In the genomic region with DNA sequence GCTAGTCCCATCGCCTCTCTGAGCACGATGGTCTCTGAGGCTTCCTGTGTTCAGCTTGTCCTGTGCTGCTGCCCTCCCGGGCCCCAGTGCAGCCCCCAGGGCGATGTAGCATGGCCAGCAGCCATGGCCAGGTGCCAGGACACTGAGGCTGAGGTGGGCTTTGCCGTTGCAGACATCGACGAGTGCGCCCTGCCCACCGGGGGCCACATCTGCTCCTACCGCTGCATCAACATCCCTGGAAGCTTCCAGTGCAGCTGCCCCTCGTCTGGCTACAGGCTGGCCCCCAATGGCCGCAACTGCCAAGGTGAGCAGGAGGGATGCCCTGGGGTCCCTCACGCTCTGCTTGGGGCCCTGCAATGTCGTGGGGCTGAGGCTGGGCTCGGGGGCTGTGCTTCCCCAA, we compare ENCODE assay signal across 20 cellular contexts. TPM values are rescaled to one million over a fixed set of nuclear protein-coding genes. Genes with fewer than 3 reads are reported as not detected.
DNase-seq lines count a peak whose midpoint lies in the region; ATAC-seq, FAIRE-seq and TF ChIP-seq lines count a peak whose summit lies in the region.
"Had no signal": no experiment of that assay in that cellular context is flagged by ENCODE, and none has a peak within 500 bp of the region (broad histone marks: within the 10 kb centered on the region; RNA-seq: fewer than 3 reads in every experiment).

No MANE protein-coding gene starts in this region.

- no peaks in the 10 kb centered on the region for H3K9me3 Mint-ChIP-seq in natural killer cell treated with Interleukin-12 subunit alpha and Interleukin-12 subunit beta and Interleukin-15 and Interleukin-18, amount 100 ng/mL, for 72 hours
- H3K9me3 Mint-ChIP-seq: activated naive CD4-positive, alpha-beta T cell treated with anti-CD3 and anti-CD28 coated beads for 36 hours had no signal

- no peak for FAIRE-seq in pancreas (lab: Jason Lieb, UNC)
- FAIRE-seq: A204.1, H1, islet of Langerhans, K562 had no signal

- peaks cover 0 to 39% of the 10 kb centered on the region in 2 donors for H3K36me3 ChIP-seq in gastroesophageal sphincter
- no peaks in the 10 kb centered on the region for H3K36me3 ChIP-seq in rectal smooth muscle tissue (ENCODE audit: control insufficient read depth, insufficient read depth, low read length)
- H3K36me3 ChIP-seq in pancreas: no peaks in the 10 kb centered on the region

- no peaks in the 10 kb centered on the region for H3K36me3 Mint-ChIP-seq in natural killer cell treated with Interleukin-12 subunit alpha and Interleukin-12 subunit beta and Interleukin-15 and Interleukin-18, amount 100 ng/mL, for 72 hours

- H3K9ac ChIP-seq in rectal smooth muscle tissue (ENCODE audit: low read length): no peak overlapping the region

- H3K4me1 Mint-ChIP-seq in natural killer cell treated with Interleukin-12 subunit alpha and Interleukin-12 subunit beta and Interleukin-15 and Interleukin-18, amount 100 ng/mL, for 72 hours (ENCODE audit: low read depth in 2 of 2): peaks cover 0 to 2% of the 10 kb centered on the region in 2 donors

- H3K27ac ChIP-seq in right cardiac atrium (ENCODE audit: low read length): no peak overlapping the region
- H3K27ac ChIP-seq in gastroesophageal sphincter: peak overlapping the region; percentile 64 to 92 (median 88)
- H3K27ac ChIP-seq in rectal smooth muscle tissue (ENCODE audit: low read depth, low read length): peak overlapping the region; percentile 68
- no peak overlapping the region for H3K27ac ChIP-seq in pancreas

- H3K9me3 ChIP-seq in right cardiac atrium (ENCODE audit: control insufficient read depth, low read length): no peaks in the 10 kb centered on the region
- H3K9me3 ChIP-seq in gastroesophageal sphincter: no peaks in the 10 kb centered on the region
- no peaks in the 10 kb centered on the region for H3K9me3 ChIP-seq in pancreas

- ATAC-seq in right cardiac atrium (no peak), left ventricle myocardium superior (no peak), gastroesophageal sphincter (no peak), pancreas (no peak), HG03045 (IDR thresholded peaks at IDR 0.05; ENCODE audit: unreplicated experiment) (no peak), GM21515 (IDR thresholded peaks at IDR 0.05; ENCODE audit: unreplicated experiment) (no peak)
- ATAC-seq in natural killer cell treated with Interleukin-12 subunit alpha and Interleukin-12 subunit beta and Interleukin-15 and Interleukin-18, amount 100 ng/mL, for 72 hours: no peak

- WGBS in right cardiac atrium: 84% methylated on average over 15 of the region's 15 CpGs
- no CpG with 5 or more reads among the region's 15 CpGs for WGBS in gastroesophageal sphincter (ENCODE audit: low coverage in 1 of 2), 2 donors
- WGBS in pancreas, 2 donors: 70 to 88% methylated on average over 12 to 15 of the region's 15 CpGs

- H3K27me3 ChIP-seq in right cardiac atrium (ENCODE audit: control insufficient read depth, insufficient read depth) (no peaks in the 10 kb centered on the region), gastroesophageal sphincter (no peaks in the 10 kb centered on the region), rectal smooth muscle tissue (ENCODE audit: control insufficient read depth, insufficient read depth, low read length) (no peaks in the 10 kb centered on the region), pancreas (no peaks in the 10 kb centered on the region)

- TF ChIP-seq EP300 in gastroesophageal sphincter (IDR thresholded peaks at IDR 0.05): no peak

- H3K4me3 ChIP-seq in right cardiac atrium (ENCODE audit: low read length): no peak overlapping the region
- H3K4me3 ChIP-seq in gastroesophageal sphincter: no peak overlapping the region
- no peak overlapping the region for H3K4me3 ChIP-seq in rectal smooth muscle tissue (ENCODE audit: low read length)
- no peak overlapping the region for H3K4me3 ChIP-seq in pancreas
- H3K4me3 ChIP-seq: K562 had no signal

- no peak overlapping the region for H3K4me3 Mint-ChIP-seq in natural killer cell treated with Interleukin-12 subunit alpha and Interleukin-12 subunit beta and Interleukin-15 and Interleukin-18, amount 100 ng/mL, for 72 hours
- H3K4me3 Mint-ChIP-seq: activated naive CD4-positive, alpha-beta T cell treated with anti-CD3 and anti-CD28 coated beads for 36 hours had no signal

- TF ChIP-seq POLR2A in gastroesophageal sphincter (IDR thresholded peaks at IDR 0.05): no peak

- DNase-seq in right cardiac atrium (peak; percentile 21 to 64 (median 55)), left ventricle myocardium superior (no peak), pancreas (no peak)
- no peak for DNase-seq in natural killer cell treated with Interleukin-12 subunit alpha and Interleukin-12 subunit beta and Interleukin-15 and Interleukin-18, amount 100 ng/mL, for 72 hours (ENCODE audit: low spot score)
- DNase-seq: activated CD4-positive, alpha-beta T cell treated with anti-CD3 and anti-CD28 coated beads, Interleukin-2, amount 50 U/mL, for 1 hour; activated naive CD4-positive, alpha-beta T cell treated with anti-CD3 and anti-CD28 coated beads for 36 hours; activated T-cell treated with anti-CD3 and anti-CD28 coated beads for 4 hours; DMS79; head of caudate nucleus; NCI-H1092; RPMI8226; stimulated activated CD4-positive, alpha-beta T cell treated with anti-CD3 and anti-CD28 coated beads, Interleukin-2, amount 100 ng/mL, for 48 hours had no signal

- peaks cover 0 to 2% of the 10 kb centered on the region in 2 donors for H3K27me3 Mint-ChIP-seq in natural killer cell treated with Interleukin-12 subunit alpha and Interleukin-12 subunit beta and Interleukin-15 and Interleukin-18, amount 100 ng/mL, for 72 hours

- H3K4me1 ChIP-seq in right cardiac atrium (ENCODE audit: control insufficient read depth, insufficient read depth, low read length): peaks cover 8% of the 10 kb centered on the region
- H3K4me1 ChIP-seq in gastroesophageal sphincter: peaks cover 10 to 59% (median 46%) of the 10 kb centered on the region in 3 donors
- peaks cover 27% of the 10 kb centered on the region for H3K4me1 ChIP-seq in rectal smooth muscle tissue (ENCODE audit: control insufficient read depth, insufficient read depth, low read length)
- peaks cover 0 to 2% (median 0%) of the 10 kb centered on the region in 3 donors for H3K4me1 ChIP-seq in pancreas

- no peak for TF ChIP-seq CTCF in gastroesophageal sphincter (IDR thresholded peaks at IDR 0.05)
- TF ChIP-seq CTCF in pancreas (IDR thresholded peaks at IDR 0.05): no peak

- H3K27ac Mint-ChIP-seq in natural killer cell treated with Interleukin-12 subunit alpha and Interleukin-12 subunit beta and Interleukin-15 and Interleukin-18, amount 100 ng/mL, for 72 hours: no peak overlapping the region
- H3K27ac Mint-ChIP-seq: activated naive CD4-positive, alpha-beta T cell treated with anti-CD3 and anti-CD28 coated beads for 36 hours had no signal

- intact Hi-C loops in right cardiac atrium (cut with DNase I): loop anchor here in 1 of 4 donors (10.0 kb wide), 1 partner anchor 114 kb away; no protein-coding TSS in a partner anchor
- intact Hi-C loops in left ventricle myocardium superior (cut with micrococcal nuclease): no loop called here
- intact Hi-C loops in pancreas (cut with DNase I): no loop called here

RNA-seq across cellular contexts. Expression of a gene that starts 45.8 kb away (rescaled TPM):
- total RNA-seq in right cardiac atrium (100 to 1,000 TPM; 286 to 456 (median 397) TPM), left ventricle myocardium superior (93.3 TPM), gastroesophageal sphincter (100 to 1,000 TPM; 241 to 597 (median 382) TPM), pancreas (100 to 1,000 TPM in 1 of 6 donors, 10 to 100 TPM in 5; 12.0 to 114 (median 44.5) TPM)
- polyA plus RNA-seq in right cardiac atrium (228 TPM), pancreas (10 to 100 TPM; 12.0 to 14.8 TPM)
- not detected for total RNA-seq in natural killer cell treated with Interleukin-12 subunit alpha and Interleukin-12 subunit beta and Interleukin-15 and Interleukin-18, amount 100 ng/mL, for 72 hours
- total RNA-seq: activated naive CD4-positive, alpha-beta T cell treated with anti-CD3 and anti-CD28 coated beads for 36 hours had no signal
- polyA plus RNA-seq: K562 had no signal

Comparison
In these comparisons a context has a peak if more than half of its experiments do, and no peak if none do; other contexts are left out.
1. DNase-seq: peak in right cardiac atrium (3 of 3); none in left ventricle myocardium superior (single experiment), natural killer cell treated with Interleukin-12 subunit alpha and Interleukin-12 subunit beta and Interleukin-15 and Interleukin-18, amount 100 ng/mL, for 72 hours (single experiment) and pancreas (0 of 6).
2. H3K27ac ChIP-seq: peak in gastroesophageal sphincter (4 of 4) and rectal smooth muscle tissue (single experiment); none in right cardiac atrium (single experiment) and pancreas (0 of 4).
3. RNA of a gene that starts 45.8 kb away (total RNA-seq): 286 to 456 TPM in right cardiac atrium, 241 to 597 TPM in gastroesophageal sphincter, 93.3 TPM in left ventricle myocardium superior (single experiment) and 12.0 to 114 TPM in pancreas; not detected in natural killer cell treated with Interleukin-12 subunit alpha and Interleukin-12 subunit beta and Interleukin-15 and Interleukin-18, amount 100 ng/mL, for 72 hours; every median in the first group is over 10 times any median in the second.